ENCODE assay signal across 2 cellular contexts in genomic region chr20:53598140-53599038, GRCh38.
TF ChIP-seq lines count a peak whose summit lies in the region.

No MANE protein-coding gene starts in this region.

TF ChIP-seq in SK-N-SH, 30 proteins besides CTCF, POLR2A, EP300 and RAD21 (continued from another document):
- TF ChIP-seq, protein P1, sequence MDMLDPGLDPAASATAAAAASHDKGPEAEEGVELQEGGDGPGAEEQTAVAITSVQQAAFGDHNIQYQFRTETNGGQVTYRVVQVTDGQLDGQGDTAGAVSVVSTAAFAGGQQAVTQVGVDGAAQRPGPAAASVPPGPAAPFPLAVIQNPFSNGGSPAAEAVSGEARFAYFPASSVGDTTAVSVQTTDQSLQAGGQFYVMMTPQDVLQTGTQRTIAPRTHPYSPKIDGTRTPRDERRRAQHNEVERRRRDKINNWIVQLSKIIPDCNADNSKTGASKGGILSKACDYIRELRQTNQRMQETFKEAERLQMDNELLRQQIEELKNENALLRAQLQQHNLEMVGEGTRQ (IDR thresholded peaks at IDR 0.05; ENCODE audit: borderline replicate concordance, low read depth, low read length), result no peak
- TF ChIP-seq MEF2A (IDR thresholded peaks at IDR 0.05; ENCODE audit: borderline replicate concordance, low read depth), result peak; percentile 15; the same call in 1 of the 2 replicates

TF ChIP-seq in SK-N-SH treated with all-trans-retinoic acid at 6 μM for 48 hours, 23 proteins besides CTCF, POLR2A, EP300 and RAD21 (continued from another document):
- TF ChIP-seq, protein P2, sequence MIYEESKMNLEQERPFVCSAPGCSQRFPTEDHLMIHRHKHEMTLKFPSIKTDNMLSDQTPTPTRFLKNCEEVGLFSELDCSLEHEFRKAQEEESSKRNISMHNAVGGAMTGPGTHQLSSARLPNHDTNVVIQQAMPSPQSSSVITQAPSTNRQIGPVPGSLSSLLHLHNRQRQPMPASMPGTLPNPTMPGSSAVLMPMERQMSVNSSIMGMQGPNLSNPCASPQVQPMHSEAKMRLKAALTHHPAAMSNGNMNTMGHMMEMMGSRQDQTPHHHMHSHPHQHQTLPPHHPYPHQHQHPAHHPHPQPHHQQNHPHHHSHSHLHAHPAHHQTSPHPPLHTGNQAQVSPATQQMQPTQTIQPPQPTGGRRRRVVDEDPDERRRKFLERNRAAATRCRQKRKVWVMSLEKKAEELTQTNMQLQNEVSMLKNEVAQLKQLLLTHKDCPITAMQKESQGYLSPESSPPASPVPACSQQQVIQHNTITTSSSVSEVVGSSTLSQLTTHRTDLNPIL (CRISPR knock-in tag; IDR thresholded peaks at IDR 0.05; ENCODE audit: low read depth), result no peak
- TF ChIP-seq TOX (CRISPR knock-in tag; IDR thresholded peaks at IDR 0.05; ENCODE audit: borderline replicate concordance) (no peak), ISL1 (CRISPR knock-in tag; IDR thresholded peaks at IDR 0.05) (no peak), SNAI2 (CRISPR knock-in tag; IDR thresholded peaks at IDR 0.05) (no peak), PPARA (CRISPR knock-in tag; IDR thresholded peaks at IDR 0.05; ENCODE audit: borderline replicate concordance) (no peak), CSDC2 (CRISPR knock-in tag; IDR thresholded peaks at IDR 0.05) (no peak), GLIS3 (CRISPR knock-in tag; IDR thresholded peaks at IDR 0.05) (no peak), ZFP3 (CRISPR knock-in tag; IDR thresholded peaks at IDR 0.05) (no peak), ESRRG (CRISPR knock-in tag; IDR thresholded peaks at IDR 0.05) (no peak), ZFP30 (CRISPR knock-in tag; IDR thresholded peaks at IDR 0.05) (no peak)
- TF ChIP-seq, protein P3, sequence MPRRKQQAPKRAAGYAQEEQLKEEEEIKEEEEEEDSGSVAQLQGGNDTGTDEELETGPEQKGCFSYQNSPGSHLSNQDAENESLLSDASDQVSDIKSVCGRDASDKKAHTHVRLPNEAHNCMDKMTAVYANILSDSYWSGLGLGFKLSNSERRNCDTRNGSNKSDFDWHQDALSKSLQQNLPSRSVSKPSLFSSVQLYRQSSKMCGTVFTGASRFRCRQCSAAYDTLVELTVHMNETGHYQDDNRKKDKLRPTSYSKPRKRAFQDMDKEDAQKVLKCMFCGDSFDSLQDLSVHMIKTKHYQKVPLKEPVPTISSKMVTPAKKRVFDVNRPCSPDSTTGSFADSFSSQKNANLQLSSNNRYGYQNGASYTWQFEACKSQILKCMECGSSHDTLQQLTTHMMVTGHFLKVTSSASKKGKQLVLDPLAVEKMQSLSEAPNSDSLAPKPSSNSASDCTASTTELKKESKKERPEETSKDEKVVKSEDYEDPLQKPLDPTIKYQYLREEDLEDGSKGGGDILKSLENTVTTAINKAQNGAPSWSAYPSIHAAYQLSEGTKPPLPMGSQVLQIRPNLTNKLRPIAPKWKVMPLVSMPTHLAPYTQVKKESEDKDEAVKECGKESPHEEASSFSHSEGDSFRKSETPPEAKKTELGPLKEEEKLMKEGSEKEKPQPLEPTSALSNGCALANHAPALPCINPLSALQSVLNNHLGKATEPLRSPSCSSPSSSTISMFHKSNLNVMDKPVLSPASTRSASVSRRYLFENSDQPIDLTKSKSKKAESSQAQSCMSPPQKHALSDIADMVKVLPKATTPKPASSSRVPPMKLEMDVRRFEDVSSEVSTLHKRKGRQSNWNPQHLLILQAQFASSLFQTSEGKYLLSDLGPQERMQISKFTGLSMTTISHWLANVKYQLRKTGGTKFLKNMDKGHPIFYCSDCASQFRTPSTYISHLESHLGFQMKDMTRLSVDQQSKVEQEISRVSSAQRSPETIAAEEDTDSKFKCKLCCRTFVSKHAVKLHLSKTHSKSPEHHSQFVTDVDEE (CRISPR knock-in tag; IDR thresholded peaks at IDR 0.05), result no peak
- TF ChIP-seq, protein P4, sequence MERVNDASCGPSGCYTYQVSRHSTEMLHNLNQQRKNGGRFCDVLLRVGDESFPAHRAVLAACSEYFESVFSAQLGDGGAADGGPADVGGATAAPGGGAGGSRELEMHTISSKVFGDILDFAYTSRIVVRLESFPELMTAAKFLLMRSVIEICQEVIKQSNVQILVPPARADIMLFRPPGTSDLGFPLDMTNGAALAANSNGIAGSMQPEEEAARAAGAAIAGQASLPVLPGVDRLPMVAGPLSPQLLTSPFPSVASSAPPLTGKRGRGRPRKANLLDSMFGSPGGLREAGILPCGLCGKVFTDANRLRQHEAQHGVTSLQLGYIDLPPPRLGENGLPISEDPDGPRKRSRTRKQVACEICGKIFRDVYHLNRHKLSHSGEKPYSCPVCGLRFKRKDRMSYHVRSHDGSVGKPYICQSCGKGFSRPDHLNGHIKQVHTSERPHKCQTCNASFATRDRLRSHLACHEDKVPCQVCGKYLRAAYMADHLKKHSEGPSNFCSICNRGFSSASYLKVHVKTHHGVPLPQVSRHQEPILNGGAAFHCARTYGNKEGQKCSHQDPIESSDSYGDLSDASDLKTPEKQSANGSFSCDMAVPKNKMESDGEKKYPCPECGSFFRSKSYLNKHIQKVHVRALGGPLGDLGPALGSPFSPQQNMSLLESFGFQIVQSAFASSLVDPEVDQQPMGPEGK (CRISPR knock-in tag; IDR thresholded peaks at IDR 0.05; ENCODE audit: borderline replicate concordance), result no peak
